Comparison of ENCODE assay signal across 1 cellular context in genomic region chr1:58841455-58841854, GRCh38.
TF ChIP-seq lines count a peak whose summit lies in the region.

No MANE protein-coding gene starts in this region.

TF ChIP-seq in K562, 482 proteins besides CTCF, POLR2A, EP300 and RAD21 (continued from another document and continues in another):
- no peak for TF ChIP-seq CREB3 (tag; conservative IDR thresholded peaks at IDR 0.05; ENCODE audit: low read depth)
- no peak for TF ChIP-seq ZNF217 (CRISPR knock-in tag; IDR thresholded peaks at IDR 0.05)
- 0 out of 2 replicates have a peak, but pooled peaks have one; percentile 11 for TF ChIP-seq CREM (IDR thresholded peaks at IDR 0.05; ENCODE audit: low read depth)
- peak; percentile 36; the same call in 1 of the 2 replicates for TF ChIP-seq SMC3 (conservative IDR thresholded peaks at IDR 0.05; ENCODE audit: insufficient read depth, low read depth, low read length)
- TF ChIP-seq SIX5 (IDR thresholded peaks at IDR 0.05; ENCODE audit: borderline replicate concordance in 1 of 2, insufficient read depth in 1 of 2, low read depth in 1 of 2, low read length in 2 of 2) = no peak
- no peak for TF ChIP-seq MITF (IDR thresholded peaks at IDR 0.05)
- no peak for TF ChIP-seq ARNT (IDR thresholded peaks at IDR 0.05)
- TF ChIP-seq ZNF280A (IDR thresholded peaks at IDR 0.05; ENCODE audit: low read depth, partially characterized antibody) = no peak
- TF ChIP-seq HCFC1 (IDR thresholded peaks at IDR 0.05; ENCODE audit: low read depth, low read length) = no peak
- no peak for TF ChIP-seq TBL1XR1 (IDR thresholded peaks at IDR 0.05; ENCODE audit: low read length in 2 of 2)
- TF ChIP-seq ZNF175 (CRISPR knock-in tag; IDR thresholded peaks at IDR 0.05; ENCODE audit: low read depth) = no peak
- TF ChIP-seq PTRF (tag; IDR thresholded peaks at IDR 0.05) = no peak
- TF ChIP-seq C11orf30 (IDR thresholded peaks at IDR 0.05; ENCODE audit: low read depth) = no peak
- no peak for TF ChIP-seq AFF1 (IDR thresholded peaks at IDR 0.05; ENCODE audit: low read depth in 1 of 2, partially characterized antibody in 2 of 2)
- TF ChIP-seq FOXJ3 (CRISPR knock-in tag; IDR thresholded peaks at IDR 0.05) = no peak
- no peak for TF ChIP-seq CBX1 (IDR thresholded peaks at IDR 0.05; ENCODE audit: low read depth)
- no peak for TF ChIP-seq GTF2F1 (IDR thresholded peaks at IDR 0.05; ENCODE audit: low read depth, low read length)
- no peak for TF ChIP-seq FOXK2 (conservative IDR thresholded peaks at IDR 0.05 in 1 of 2, IDR thresholded peaks at IDR 0.05 in 1 of 2; ENCODE audit: low read depth in 2 of 2)
- TF ChIP-seq BACH1 (tag; IDR thresholded peaks at IDR 0.05) = no peak
- TF ChIP-seq IRF1 (CRISPR knock-in tag; IDR thresholded peaks at IDR 0.05; ENCODE audit: borderline replicate concordance) = no peak
- TF ChIP-seq ZNF197 (CRISPR knock-in tag; IDR thresholded peaks at IDR 0.05; ENCODE audit: low read depth) = no peak
- TF ChIP-seq ADNP (tag; IDR thresholded peaks at IDR 0.05) = no peak
- TF ChIP-seq MXI1 (IDR thresholded peaks at IDR 0.05; ENCODE audit: low read depth, low read length) = no peak
- TF ChIP-seq ARID1B (IDR thresholded peaks at IDR 0.05) = no peak
- no peak for TF ChIP-seq SIRT6 (IDR thresholded peaks at IDR 0.05; ENCODE audit: low read depth, low read length)
- no peak for TF ChIP-seq HDAC3 (IDR thresholded peaks at IDR 0.05; ENCODE audit: borderline replicate concordance, partially characterized antibody)
- no peak for TF ChIP-seq BRCA1 (IDR thresholded peaks at IDR 0.05)
- TF ChIP-seq BRCA1 (CRISPR knock-in tag; IDR thresholded peaks at IDR 0.05) = no peak
- no peak for TF ChIP-seq ZNF436 (CRISPR knock-in tag; IDR thresholded peaks at IDR 0.05)
- no peak for TF ChIP-seq ZBED1 (IDR thresholded peaks at IDR 0.05)
- TF ChIP-seq PBX2 (CRISPR knock-in tag; IDR thresholded peaks at IDR 0.05; ENCODE audit: low read depth) = no peak
- no peak for TF ChIP-seq PBX2 (tag; conservative IDR thresholded peaks at IDR 0.05; ENCODE audit: low read depth)
- no peak for TF ChIP-seq PCBP2 (IDR thresholded peaks at IDR 0.05; ENCODE audit: low read depth, low read length, poor library complexity, severe bottlenecking)
- TF ChIP-seq TAF7 (tag; IDR thresholded peaks at IDR 0.05) = no peak
- TF ChIP-seq HSF4 (CRISPR knock-in tag; IDR thresholded peaks at IDR 0.05; ENCODE audit: borderline replicate concordance) = no peak
- TF ChIP-seq KDM1A (IDR thresholded peaks at IDR 0.05) = no peak
- TF ChIP-seq CBX5 (IDR thresholded peaks at IDR 0.05; ENCODE audit: borderline replicate concordance, low read depth) = no peak
- TF ChIP-seq ETV1 (tag; conservative IDR thresholded peaks at IDR 0.05; ENCODE audit: low read depth) = no peak
- no peak for TF ChIP-seq ZFP91 (CRISPR knock-in tag; IDR thresholded peaks at IDR 0.05)
- no peak for TF ChIP-seq ATF3 (IDR thresholded peaks at IDR 0.05)
- no peak for TF ChIP-seq ATF3 (CRISPR knock-in tag; conservative IDR thresholded peaks at IDR 0.05)
- TF ChIP-seq PREB (CRISPR knock-in tag; IDR thresholded peaks at IDR 0.05) = no peak
- TF ChIP-seq MLX (CRISPR knock-in tag; conservative IDR thresholded peaks at IDR 0.05) = no peak
- TF ChIP-seq ARID3B (CRISPR knock-in tag; IDR thresholded peaks at IDR 0.05; ENCODE audit: borderline replicate concordance) = no peak
- TF ChIP-seq E2F4 (CRISPR knock-in tag; IDR thresholded peaks at IDR 0.05; ENCODE audit: low read depth) = no peak
- TF ChIP-seq SETDB1 (IDR thresholded peaks at IDR 0.05; ENCODE audit: low read length) = no peak
- no peak for TF ChIP-seq ZNF717 (CRISPR knock-in tag; IDR thresholded peaks at IDR 0.05)
- no peak for TF ChIP-seq HEY1 (CRISPR knock-in tag; IDR thresholded peaks at IDR 0.05; ENCODE audit: borderline replicate concordance)
- 0 out of 2 replicates have a peak, but pooled peaks have one; percentile 12 for TF ChIP-seq EGR1 (conservative IDR thresholded peaks at IDR 0.05)
